In genomic region chr4:74930166-74930565, GRCh38 we compare ENCODE assay signal across 16 cellular contexts. TPM values are rescaled to one million over a fixed set of nuclear protein-coding genes. Genes with fewer than 3 reads are reported as not detected.
DNase-seq lines count a peak whose midpoint lies in the region; ATAC-seq and TF ChIP-seq lines count a peak whose summit lies in the region.
"Had no signal": no experiment of that assay in that cellular context is flagged by ENCODE, and none has a peak within 500 bp of the region (broad histone marks: within the 10 kb centered on the region; RNA-seq: fewer than 3 reads in every experiment).

No MANE protein-coding gene starts in this region.

- no peaks in the 10 kb centered on the region for H4K20me1 ChIP-seq in MM.1S (ENCODE audit: insufficient read depth, low read length)

- no peaks in the 10 kb centered on the region for H3K36me3 ChIP-seq in MM.1S (replicated peaks; ENCODE audit: insufficient read depth, low read length)

- H3K4me3 ChIP-seq in MM.1S (ENCODE audit: low read length), result no peak overlapping the region
- H3K4me3 ChIP-seq: psoas muscle had no signal

- H3K27ac ChIP-seq in MM.1S (ENCODE audit: low read length), result no peak overlapping the region
- H3K27ac ChIP-seq: psoas muscle had no signal

- H3K4me2 ChIP-seq in MM.1S (ENCODE audit: low read depth, low read length), result peak overlapping the region; percentile 29; the same call in 1 of the 2 replicates

- H3F3A ChIP-seq in MM.1S (ENCODE audit: insufficient read depth, low read length), result peaks cover 15% of the 10 kb centered on the region; the same call in 1 of the 2 replicates

- ATAC-seq in GM19351 (IDR thresholded peaks at IDR 0.05; ENCODE audit: unreplicated experiment), result peak; percentile 47
- ATAC-seq in HG02884 (IDR thresholded peaks at IDR 0.05; ENCODE audit: unreplicated experiment), result peak; percentile 51
- ATAC-seq: psoas muscle, SK-N-SH treated with all-trans-retinoic acid at 6 μM for 48 hours had no signal

- no peaks in the 10 kb centered on the region for H3K27me3 ChIP-seq in MM.1S (replicated peaks; ENCODE audit: insufficient read depth, low read length)

- peaks cover 19% of the 10 kb centered on the region for H3K4me1 ChIP-seq in MM.1S (ENCODE audit: low read length)

- peaks cover 18% of the 10 kb centered on the region for H3K79me2 ChIP-seq in MM.1S (ENCODE audit: low read length)

- DNase-seq in CD1c-positive myeloid dendritic cell (ENCODE audit: extremely low spot score), result peak; percentile 63
- peak; percentile 31 for DNase-seq in MM.1S
- DNase-seq in epidermal melanocyte (ENCODE audit: insufficient read length, low spot score), result no peak
- DNase-seq in DMS114 treated with DMSO at 0.1 percent for 48 hours (lab: John Stamatoyannopoulos, UW; ENCODE audit: unreplicated experiment), result no peak
- no peak for DNase-seq in occipital lobe (lab: John Stamatoyannopoulos, UW)
- DNase-seq in NCI-H524 treated with DMSO at 0.1 percent for 48 hours (lab: John Stamatoyannopoulos, UW), result no peak
- DNase-seq: activated gamma-delta T cell, mesendoderm, NCI-H1048, NCI-H69, psoas muscle had no signal

- H2AFZ ChIP-seq in MM.1S (ENCODE audit: low read length), result no peak overlapping the region

- no peak overlapping the region for H3K9ac ChIP-seq in MM.1S (ENCODE audit: low read length)

- TF ChIP-seq CTCF in MM.1S (IDR thresholded peaks at IDR 0.05; ENCODE audit: low read length), result no peak

- H3K9me3 ChIP-seq in MM.1S (replicated peaks; ENCODE audit: insufficient read depth, low read length), result no peaks in the 10 kb centered on the region
- H3K9me3 ChIP-seq: psoas muscle had no signal

- H3K9me2 ChIP-seq in MM.1S (replicated peaks; ENCODE audit: insufficient read depth, low read length), result no peaks in the 10 kb centered on the region

RNA-seq across cellular contexts. Expression of gene PARM1, which starts 2.8 kb away (rescaled TPM):
- 8.6 TPM for total RNA-seq in occipital lobe
- total RNA-seq: bronchial epithelial cell, endothelial cell of umbilical vein had no signal

Comparison
In these comparisons a context has a peak if more than half of its experiments do, and no peak if none do; other contexts are left out.
1. DNase-seq: peak in CD1c-positive myeloid dendritic cell (single experiment) and MM.1S (single experiment); none in epidermal melanocyte (single experiment), DMS114 treated with DMSO at 0.1 percent for 48 hours (single experiment), occipital lobe (single experiment) and NCI-H524 treated with DMSO at 0.1 percent for 48 hours (single experiment).